1 cellular context compared by ENCODE assay signal in the genomic region with DNA sequence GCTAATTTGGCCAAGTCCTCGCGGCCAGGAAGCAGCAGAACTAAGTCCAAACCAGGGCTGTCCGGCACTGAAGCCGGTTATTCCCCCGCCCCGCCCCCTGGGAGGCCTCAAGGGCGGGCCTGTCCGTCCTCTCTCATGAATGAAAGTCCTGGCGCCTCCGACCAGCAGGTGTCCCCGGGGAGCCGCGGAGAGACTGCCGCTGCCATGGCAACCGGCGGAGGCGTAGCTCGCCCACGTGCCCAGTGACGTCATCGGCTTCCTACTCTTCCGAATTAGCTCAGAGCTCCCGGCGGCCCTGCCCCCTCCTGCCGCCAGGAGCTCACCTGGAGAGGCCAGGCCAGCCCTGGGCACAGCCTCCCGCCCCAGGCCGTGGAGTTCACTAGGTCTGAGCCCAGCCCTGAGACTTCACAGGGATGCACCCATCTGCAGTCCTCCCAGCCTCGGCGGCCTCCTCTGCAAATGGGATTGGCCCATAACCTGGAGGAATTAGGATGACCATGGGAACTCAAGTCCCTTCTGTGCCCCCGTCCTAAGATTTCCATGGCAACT.
A peak's percentile ranks its signal among the peaks of the same experiment; 100 is the strongest.
TF ChIP-seq lines count a peak whose summit lies in the region.

No MANE protein-coding gene starts in this region.

TF ChIP-seq in GM12878, 131 proteins besides CTCF, POLR2A, EP300 and RAD21 (continued from another document):
- TF ChIP-seq, protein P1, sequence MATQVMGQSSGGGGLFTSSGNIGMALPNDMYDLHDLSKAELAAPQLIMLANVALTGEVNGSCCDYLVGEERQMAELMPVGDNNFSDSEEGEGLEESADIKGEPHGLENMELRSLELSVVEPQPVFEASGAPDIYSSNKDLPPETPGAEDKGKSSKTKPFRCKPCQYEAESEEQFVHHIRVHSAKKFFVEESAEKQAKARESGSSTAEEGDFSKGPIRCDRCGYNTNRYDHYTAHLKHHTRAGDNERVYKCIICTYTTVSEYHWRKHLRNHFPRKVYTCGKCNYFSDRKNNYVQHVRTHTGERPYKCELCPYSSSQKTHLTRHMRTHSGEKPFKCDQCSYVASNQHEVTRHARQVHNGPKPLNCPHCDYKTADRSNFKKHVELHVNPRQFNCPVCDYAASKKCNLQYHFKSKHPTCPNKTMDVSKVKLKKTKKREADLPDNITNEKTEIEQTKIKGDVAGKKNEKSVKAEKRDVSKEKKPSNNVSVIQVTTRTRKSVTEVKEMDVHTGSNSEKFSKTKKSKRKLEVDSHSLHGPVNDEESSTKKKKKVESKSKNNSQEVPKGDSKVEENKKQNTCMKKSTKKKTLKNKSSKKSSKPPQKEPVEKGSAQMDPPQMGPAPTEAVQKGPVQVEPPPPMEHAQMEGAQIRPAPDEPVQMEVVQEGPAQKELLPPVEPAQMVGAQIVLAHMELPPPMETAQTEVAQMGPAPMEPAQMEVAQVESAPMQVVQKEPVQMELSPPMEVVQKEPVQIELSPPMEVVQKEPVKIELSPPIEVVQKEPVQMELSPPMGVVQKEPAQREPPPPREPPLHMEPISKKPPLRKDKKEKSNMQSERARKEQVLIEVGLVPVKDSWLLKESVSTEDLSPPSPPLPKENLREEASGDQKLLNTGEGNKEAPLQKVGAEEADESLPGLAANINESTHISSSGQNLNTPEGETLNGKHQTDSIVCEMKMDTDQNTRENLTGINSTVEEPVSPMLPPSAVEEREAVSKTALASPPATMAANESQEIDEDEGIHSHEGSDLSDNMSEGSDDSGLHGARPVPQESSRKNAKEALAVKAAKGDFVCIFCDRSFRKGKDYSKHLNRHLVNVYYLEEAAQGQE (IDR thresholded peaks at IDR 0.05; ENCODE audit: low read depth, low read length): no peak
- peak; percentile 97 for TF ChIP-seq MXI1 (IDR thresholded peaks at IDR 0.05; ENCODE audit: low read depth, low read length)
- no peak for TF ChIP-seq ZSCAN29 (IDR thresholded peaks at IDR 0.05)
- TF ChIP-seq JUNB (IDR thresholded peaks at IDR 0.05): peak; percentile 30; the same call in 1 of the 2 replicates
- TF ChIP-seq TCF12 (IDR thresholded peaks at IDR 0.05; ENCODE audit: low read depth, low read length): peak; percentile 58; the same call in 1 of the 2 replicates
- TF ChIP-seq, protein P2, sequence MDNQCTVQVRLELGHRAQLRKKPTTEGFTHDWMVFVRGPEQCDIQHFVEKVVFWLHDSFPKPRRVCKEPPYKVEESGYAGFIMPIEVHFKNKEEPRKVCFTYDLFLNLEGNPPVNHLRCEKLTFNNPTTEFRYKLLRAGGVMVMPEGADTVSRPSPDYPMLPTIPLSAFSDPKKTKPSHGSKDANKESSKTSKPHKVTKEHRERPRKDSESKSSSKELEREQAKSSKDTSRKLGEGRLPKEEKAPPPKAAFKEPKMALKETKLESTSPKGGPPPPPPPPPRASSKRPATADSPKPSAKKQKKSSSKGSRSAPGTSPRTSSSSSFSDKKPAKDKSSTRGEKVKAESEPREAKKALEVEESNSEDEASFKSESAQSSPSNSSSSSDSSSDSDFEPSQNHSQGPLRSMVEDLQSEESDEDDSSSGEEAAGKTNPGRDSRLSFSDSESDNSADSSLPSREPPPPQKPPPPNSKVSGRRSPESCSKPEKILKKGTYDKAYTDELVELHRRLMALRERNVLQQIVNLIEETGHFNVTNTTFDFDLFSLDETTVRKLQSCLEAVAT (IDR thresholded peaks at IDR 0.05): no peak
- no peak for TF ChIP-seq GABPA (IDR thresholded peaks at IDR 0.05; ENCODE audit: low read depth)
- peak; percentile 36; the same call in 1 of the 2 replicates for TF ChIP-seq EED (IDR thresholded peaks at IDR 0.05; ENCODE audit: low read depth)
- no peak for TF ChIP-seq ZNF384 (IDR thresholded peaks at IDR 0.05; ENCODE audit: borderline replicate concordance, low read depth, low read length)
- TF ChIP-seq MYC (IDR thresholded peaks at IDR 0.05; ENCODE audit: insufficient read depth, insufficient read length, insufficient replicate concordance, low read length, severe bottlenecking): no peak
- TF ChIP-seq, protein P3, sequence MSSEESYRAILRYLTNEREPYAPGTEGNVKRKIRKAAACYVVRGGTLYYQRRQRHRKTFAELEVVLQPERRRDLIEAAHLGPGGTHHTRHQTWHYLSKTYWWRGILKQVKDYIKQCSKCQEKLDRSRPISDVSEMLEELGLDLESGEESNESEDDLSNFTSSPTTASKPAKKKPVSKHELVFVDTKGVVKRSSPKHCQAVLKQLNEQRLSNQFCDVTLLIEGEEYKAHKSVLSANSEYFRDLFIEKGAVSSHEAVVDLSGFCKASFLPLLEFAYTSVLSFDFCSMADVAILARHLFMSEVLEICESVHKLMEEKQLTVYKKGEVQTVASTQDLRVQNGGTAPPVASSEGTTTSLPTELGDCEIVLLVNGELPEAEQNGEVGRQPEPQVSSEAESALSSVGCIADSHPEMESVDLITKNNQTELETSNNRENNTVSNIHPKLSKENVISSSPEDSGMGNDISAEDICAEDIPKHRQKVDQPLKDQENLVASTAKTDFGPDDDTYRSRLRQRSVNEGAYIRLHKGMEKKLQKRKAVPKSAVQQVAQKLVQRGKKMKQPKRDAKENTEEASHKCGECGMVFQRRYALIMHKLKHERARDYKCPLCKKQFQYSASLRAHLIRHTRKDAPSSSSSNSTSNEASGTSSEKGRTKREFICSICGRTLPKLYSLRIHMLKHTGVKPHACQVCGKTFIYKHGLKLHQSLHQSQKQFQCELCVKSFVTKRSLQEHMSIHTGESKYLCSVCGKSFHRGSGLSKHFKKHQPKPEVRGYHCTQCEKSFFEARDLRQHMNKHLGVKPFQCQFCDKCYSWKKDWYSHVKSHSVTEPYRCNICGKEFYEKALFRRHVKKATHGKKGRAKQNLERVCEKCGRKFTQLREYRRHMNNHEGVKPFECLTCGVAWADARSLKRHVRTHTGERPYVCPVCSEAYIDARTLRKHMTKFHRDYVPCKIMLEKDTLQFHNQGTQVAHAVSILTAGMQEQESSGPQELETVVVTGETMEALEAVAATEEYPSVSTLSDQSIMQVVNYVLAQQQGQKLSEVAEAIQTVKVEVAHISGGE (CRISPR knock-in tag; IDR thresholded peaks at IDR 0.05): no peak
- peak; percentile 43; the same call in 1 of the 2 replicates for TF ChIP-seq PAX5 (IDR thresholded peaks at IDR 0.05; ENCODE audit: borderline replicate concordance, low read depth, low read length)
- TF ChIP-seq NR2C1 (IDR thresholded peaks at IDR 0.05): no peak
- TF ChIP-seq YBX1 (IDR thresholded peaks at IDR 0.05): no peak
- TF ChIP-seq RFX5 (IDR thresholded peaks at IDR 0.05; ENCODE audit: low read depth, low read length): peak; percentile 79; the same call in 1 of the 2 replicates
- TF ChIP-seq MTA2 (IDR thresholded peaks at IDR 0.05; ENCODE audit: low read depth): no peak; the same call in 1 of the 2 replicates
- TF ChIP-seq, protein P4, sequence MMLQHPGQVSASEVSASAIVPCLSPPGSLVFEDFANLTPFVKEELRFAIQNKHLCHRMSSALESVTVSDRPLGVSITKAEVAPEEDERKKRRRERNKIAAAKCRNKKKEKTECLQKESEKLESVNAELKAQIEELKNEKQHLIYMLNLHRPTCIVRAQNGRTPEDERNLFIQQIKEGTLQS (IDR thresholded peaks at IDR 0.05; ENCODE audit: borderline replicate concordance, extremely low read depth, low read depth, low read length): peak; percentile 90; the same call in 1 of the 2 replicates
- TF ChIP-seq ETV6 (conservative IDR thresholded peaks at IDR 0.05 in 1 of 2, IDR thresholded peaks at IDR 0.05 in 1 of 2; ENCODE audit: borderline replicate concordance in 1 of 2, low read depth in 1 of 2): no peak
TF ChIP-seq in GM12878: peak in this region for 56.
